In genomic region chr7:7176421-7177043, GRCh38 we compare ENCODE assay signal across 9 cellular contexts. TPM values are rescaled to one million over a fixed set of nuclear protein-coding genes. Genes with fewer than 3 reads are reported as not detected.
DNase-seq lines count a peak whose midpoint lies in the region; ATAC-seq, FAIRE-seq and TF ChIP-seq lines count a peak whose summit lies in the region.
"Had no signal": no experiment of that assay in that cellular context is flagged by ENCODE, and none has a peak within 500 bp of the region (broad histone marks: within the 10 kb centered on the region; RNA-seq: fewer than 3 reads in every experiment).

No MANE protein-coding gene starts in this region.

- peak; percentile 76 for ATAC-seq in K562
- no peak for ATAC-seq in GM18861 (IDR thresholded peaks at IDR 0.05; ENCODE audit: unreplicated experiment)

- H3K36me3 ChIP-seq in K562 (ENCODE audit: control insufficient read depth, insufficient read depth, low read length) (no peaks in the 10 kb centered on the region), sigmoid colon (no peaks in the 10 kb centered on the region)

- no peaks in the 10 kb centered on the region for H3K27me3 ChIP-seq in K562 (ENCODE audit: control insufficient read depth in 2 of 2, insufficient read depth in 2 of 2, low read length in 2 of 2)
- no peaks in the 10 kb centered on the region for H3K27me3 ChIP-seq in sigmoid colon

- in situ Hi-C loops in K562 (cut with MboI): no loop called here

- FAIRE-seq in K562 (lab: Jason Lieb, UNC): peak; percentile 15

- H3K79me2 ChIP-seq in K562 (ENCODE audit: control insufficient read depth, insufficient read depth, low read length): no peaks in the 10 kb centered on the region

- CTCF ChIA-PET in K562 (lab: Yijun Ruan, JAX; ENCODE audit: low intra/inter-chr PET ratio): interaction anchor here (0.6 kb wide), 1 partner anchor 1688 kb away, joined by 4 read pairs; no protein-coding TSS in a partner anchor

- POLR2A ChIA-PET in K562 (lab: Yijun Ruan, JAX): no interaction called here

- no peaks in the 10 kb centered on the region for H3K9me1 ChIP-seq in K562 (ENCODE audit: control insufficient read depth, insufficient read depth, low read length)

- H3K27ac ChIP-seq in K562 (ENCODE audit: extremely low read depth, low read depth, low read length) (no peak overlapping the region), sigmoid colon (no peak overlapping the region)
- H3K27ac ChIP-seq: VCaP had no signal

- peak overlapping the region in 1 of 2 experiments; percentile 2; a peak in 1 of 4 replicates for H3K9ac ChIP-seq in K562 (ENCODE audit: insufficient read depth in 1 of 2, low read depth in 2 of 2, low read length in 2 of 2)

- TF ChIP-seq RAD21 in K562 (CRISPR knock-in tag; conservative IDR thresholded peaks at IDR 0.05 in 1 of 2, IDR thresholded peaks at IDR 0.05 in 1 of 2): no peak

- DNase-seq in AG09309 (ENCODE audit: low read depth) (peak; percentile 48), LHCN-M2 (ENCODE audit: low read depth) (peak; percentile 99), K562 (ENCODE audit: extremely low read depth in 1 of 4, low spot score in 3 of 4) (peak in 1 of 4 experiments; percentile 50), medulla oblongata (ENCODE audit: extremely low spot score) (peak; percentile 52), NCI-H526 treated with DMSO at 0.1 percent for 48 hours (lab: John Stamatoyannopoulos, UW) (no peak), sigmoid colon (no peak), NCI-H1092 treated with DMSO at 0.1 percent for 48 hours (lab: John Stamatoyannopoulos, UW) (no peak)

- peak overlapping the region; percentile 16; the same call in 1 of the 2 replicates for H3K4me2 ChIP-seq in K562 (ENCODE audit: insufficient read depth, low read length)

- peak overlapping the region; percentile 85 for H2AFZ ChIP-seq in K562 (ENCODE audit: low read depth, low read length)

- H3K4me3 ChIP-seq in AG09309 (ENCODE audit: control insufficient read depth, low read depth, low read length) (no peak overlapping the region), K562 (no peak overlapping the region), sigmoid colon (no peak overlapping the region)

- TF ChIP-seq EP300 in K562 (IDR thresholded peaks at IDR 0.05; ENCODE audit: low read length) (no peak), sigmoid colon (IDR thresholded peaks at IDR 0.05) (no peak)

- BruUV-seq in K562 (replicated peaks; lab: Mats Ljungman, UMichigan): no TSS peak

- no peak for TF ChIP-seq CTCF in AG09309 (IDR thresholded peaks at IDR 0.05; ENCODE audit: control insufficient read depth, insufficient read depth, low read depth, low read length, missing control alignments)
- TF ChIP-seq CTCF in K562 (IDR thresholded peaks at IDR 0.05 in 2 of 3, conservative IDR thresholded peaks at IDR 0.05 in 1 of 3; ENCODE audit: insufficient read depth in 2 of 3, low read depth in 1 of 3, low read length in 3 of 3): no peak
- TF ChIP-seq CTCF in sigmoid colon (IDR thresholded peaks at IDR 0.05): no peak

- TF ChIP-seq POLR2A in K562 (conservative IDR thresholded peaks at IDR 0.05): no peak
- TF ChIP-seq POLR2A in sigmoid colon (IDR thresholded peaks at IDR 0.05): no peak

- H3K4me1 ChIP-seq in K562 (replicated peaks in 1 of 2; ENCODE audit: control insufficient read depth in 2 of 2, insufficient read depth in 2 of 2, low read length in 2 of 2) (peaks cover 0 to 20% of the 10 kb centered on the region in 2 experiments; a peak in 3 of 5 replicates), sigmoid colon (peaks cover 0 to 7% (median 6%) of the 10 kb centered on the region in 4 donors)

- no peaks in the 10 kb centered on the region; the same call in 1 of the 2 replicates for H3K9me3 ChIP-seq in K562 (replicated peaks; ENCODE audit: control insufficient read depth, insufficient read depth, low read depth, low read length)
- no peaks in the 10 kb centered on the region for H3K9me3 ChIP-seq in sigmoid colon

- WGBS in K562 (ENCODE audit: insufficient coverage, low coverage, missing lambda C conversion rate): 12% methylated on average over 4 of the region's 4 CpGs
- 55 to 59% methylated on average over 4 of the region's 4 CpGs for WGBS in sigmoid colon, 2 donors

- intact Hi-C loops in K562 (cut with micrococcal nuclease) (no loop called here), sigmoid colon (cut with DNase I) (no loop called here)

- H4K20me1 ChIP-seq in K562 (replicated peaks; ENCODE audit: control insufficient read depth, insufficient read depth, low read length): no peaks in the 10 kb centered on the region

TF ChIP-seq in K562, 482 proteins besides CTCF, POLR2A, EP300 and RAD21 (continues in another document):
- no peak for TF ChIP-seq ZNF561 (CRISPR knock-in tag; conservative IDR thresholded peaks at IDR 0.05)
- peak; percentile 48; the same call in 1 of the 2 replicates for TF ChIP-seq TOE1 (IDR thresholded peaks at IDR 0.05; ENCODE audit: borderline replicate concordance)
- TF ChIP-seq TOE1 (CRISPR knock-in tag; IDR thresholded peaks at IDR 0.05; ENCODE audit: borderline replicate concordance, low read depth): no peak
- TF ChIP-seq CCNT2 (IDR thresholded peaks at IDR 0.05; ENCODE audit: borderline replicate concordance, extremely low read depth, insufficient read length, low read depth, low read length): no peak
- TF ChIP-seq IFI16 (CRISPR knock-in tag; IDR thresholded peaks at IDR 0.05): no peak
- TF ChIP-seq, protein P1, sequence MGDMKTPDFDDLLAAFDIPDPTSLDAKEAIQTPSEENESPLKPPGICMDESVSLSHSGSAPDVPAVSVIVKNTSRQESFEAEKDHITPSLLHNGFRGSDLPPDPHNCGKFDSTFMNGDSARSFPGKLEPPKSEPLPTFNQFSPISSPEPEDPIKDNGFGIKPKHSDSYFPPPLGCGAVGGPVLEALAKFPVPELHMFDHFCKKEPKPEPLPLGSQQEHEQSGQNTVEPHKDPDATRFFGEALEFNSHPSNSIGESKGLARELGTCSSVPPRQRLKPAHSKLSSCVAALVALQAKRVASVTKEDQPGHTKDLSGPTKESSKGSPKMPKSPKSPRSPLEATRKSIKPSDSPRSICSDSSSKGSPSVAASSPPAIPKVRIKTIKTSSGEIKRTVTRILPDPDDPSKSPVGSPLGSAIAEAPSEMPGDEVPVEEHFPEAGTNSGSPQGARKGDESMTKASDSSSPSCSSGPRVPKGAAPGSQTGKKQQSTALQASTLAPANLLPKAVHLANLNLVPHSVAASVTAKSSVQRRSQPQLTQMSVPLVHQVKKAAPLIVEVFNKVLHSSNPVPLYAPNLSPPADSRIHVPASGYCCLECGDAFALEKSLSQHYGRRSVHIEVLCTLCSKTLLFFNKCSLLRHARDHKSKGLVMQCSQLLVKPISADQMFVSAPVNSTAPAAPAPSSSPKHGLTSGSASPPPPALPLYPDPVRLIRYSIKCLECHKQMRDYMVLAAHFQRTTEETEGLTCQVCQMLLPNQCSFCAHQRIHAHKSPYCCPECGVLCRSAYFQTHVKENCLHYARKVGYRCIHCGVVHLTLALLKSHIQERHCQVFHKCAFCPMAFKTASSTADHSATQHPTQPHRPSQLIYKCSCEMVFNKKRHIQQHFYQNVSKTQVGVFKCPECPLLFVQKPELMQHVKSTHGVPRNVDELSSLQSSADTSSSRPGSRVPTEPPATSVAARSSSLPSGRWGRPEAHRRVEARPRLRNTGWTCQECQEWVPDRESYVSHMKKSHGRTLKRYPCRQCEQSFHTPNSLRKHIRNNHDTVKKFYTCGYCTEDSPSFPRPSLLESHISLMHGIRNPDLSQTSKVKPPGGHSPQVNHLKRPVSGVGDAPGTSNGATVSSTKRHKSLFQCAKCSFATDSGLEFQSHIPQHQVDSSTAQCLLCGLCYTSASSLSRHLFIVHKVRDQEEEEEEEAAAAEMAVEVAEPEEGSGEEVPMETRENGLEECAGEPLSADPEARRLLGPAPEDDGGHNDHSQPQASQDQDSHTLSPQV (IDR thresholded peaks at IDR 0.05): peak; percentile 48
- TF ChIP-seq, protein P2, sequence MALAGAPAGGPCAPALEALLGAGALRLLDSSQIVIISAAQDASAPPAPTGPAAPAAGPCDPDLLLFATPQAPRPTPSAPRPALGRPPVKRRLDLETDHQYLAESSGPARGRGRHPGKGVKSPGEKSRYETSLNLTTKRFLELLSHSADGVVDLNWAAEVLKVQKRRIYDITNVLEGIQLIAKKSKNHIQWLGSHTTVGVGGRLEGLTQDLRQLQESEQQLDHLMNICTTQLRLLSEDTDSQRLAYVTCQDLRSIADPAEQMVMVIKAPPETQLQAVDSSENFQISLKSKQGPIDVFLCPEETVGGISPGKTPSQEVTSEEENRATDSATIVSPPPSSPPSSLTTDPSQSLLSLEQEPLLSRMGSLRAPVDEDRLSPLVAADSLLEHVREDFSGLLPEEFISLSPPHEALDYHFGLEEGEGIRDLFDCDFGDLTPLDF (CRISPR knock-in tag; IDR thresholded peaks at IDR 0.05): no peak
- TF ChIP-seq DNMT1 (IDR thresholded peaks at IDR 0.05): no peak
- peak; percentile 83 for TF ChIP-seq RAD51 (IDR thresholded peaks at IDR 0.05; ENCODE audit: borderline replicate concordance, low read depth)
- TF ChIP-seq ARID1B (IDR thresholded peaks at IDR 0.05): no peak
- peak; percentile 37; the same call in 1 of the 2 replicates for TF ChIP-seq JUND (IDR thresholded peaks at IDR 0.05; ENCODE audit: borderline replicate concordance, low read depth, low read length)
- TF ChIP-seq JUND (tag; IDR thresholded peaks at IDR 0.05; ENCODE audit: borderline replicate concordance, low read depth, low read length): no peak

RNA-seq across cellular contexts. Expression of gene C1GALT1, which starts 5.8 kb away (rescaled TPM):
- total RNA-seq in LHCN-M2 (2014; rRNA removed): 555 and 675 TPM in 2 replicates
- polyA plus RNA-seq in LHCN-M2 (2012): 67.7 TPM
- 25.1 and 117 TPM in 2 replicates for total RNA-seq in K562 (2011; cell fraction: chromatin; rRNA removed; ENCODE audit: low replicate concordance)
- total RNA-seq in K562 (2011; cell fraction: nucleolus; rRNA removed): 12.7 and 14.6 TPM in 2 replicates
- total RNA-seq in K562 (2011; cell fraction: nucleoplasm; rRNA removed): 37.6 and 62.7 TPM in 2 replicates
- 15.2 and 22.7 TPM in 2 replicates for total RNA-seq in K562 (2014; rRNA removed)
- total RNA-seq in K562 (2014; rRNA removed; fragmentation: Illumina TruSeq; extraction: Trizol): 33.2 and 37.5 TPM in 2 replicates
- total RNA-seq in K562 (2015; rRNA removed; fragmentation: Illumina TruSeq; extraction: Trizol): 23.3 and 24.1 TPM in 2 replicates
- 25.3 and 27.8 TPM in 2 replicates for total RNA-seq in K562 (2021)
- 23.7 and 30.8 TPM in 2 replicates for polyA plus RNA-seq in K562 (2011; rRNA removed)
- polyA plus RNA-seq in K562 (2011; cell fraction: cytosol; rRNA removed): 7.8 and 8.4 TPM in 2 replicates
- polyA plus RNA-seq in K562 (2011; cell fraction: nucleus; rRNA removed): 8.5 and 12.2 TPM in 2 replicates
- polyA plus RNA-seq in K562 (2012): 10.7 and 11.1 TPM in 2 replicates
- 16.1 and 25.2 TPM in 2 replicates for polyA plus RNA-seq in K562 (2014; fragmentation: Illumina TruSeq; extraction: Trizol)
- 1 to 10 TPM; 5.0 to 6.4 TPM for polyA plus RNA-seq in K562 (2014; fragmentation: Nextera tagmentation; extraction: Ambion mirVana)
- polyA plus RNA-seq in K562 (2014; rRNA removed): 17.3 and 21.0 TPM in 2 replicates
- 35.5 and 54.5 TPM in 2 replicates for polyA minus RNA-seq in K562 (2011; rRNA and poly(A)+ RNA removed)
- 8.3 and 9.4 TPM in 2 replicates for polyA minus RNA-seq in K562 (2011; cell fraction: cytosol; rRNA and poly(A)+ RNA removed)
- polyA minus RNA-seq in K562 (2011; cell fraction: nucleus; rRNA and poly(A)+ RNA removed): 19.1 and 29.2 TPM in 2 replicates
- total RNA-seq in sigmoid colon: 10 to 100 TPM in 3 of 4 donors, 1 to 10 TPM in 1; 10.0 to 19.8 (median 12.6) TPM
- 10 to 100 TPM in 1 of 3 donors, 1 to 10 TPM in 2; 4.8 to 11.6 (median 5.8) TPM for polyA plus RNA-seq in sigmoid colon

Comparison
In these comparisons a context has a peak if more than half of its experiments do, and no peak if none do; other contexts are left out.
1. DNase-seq: peak in AG09309 (single experiment), LHCN-M2 (single experiment) and medulla oblongata (single experiment); none in NCI-H526 treated with DMSO at 0.1 percent for 48 hours (single experiment), sigmoid colon (single experiment) and NCI-H1092 treated with DMSO at 0.1 percent for 48 hours (single experiment).